Comparison of ENCODE assay signal across 32 cellular contexts in the genomic region with DNA sequence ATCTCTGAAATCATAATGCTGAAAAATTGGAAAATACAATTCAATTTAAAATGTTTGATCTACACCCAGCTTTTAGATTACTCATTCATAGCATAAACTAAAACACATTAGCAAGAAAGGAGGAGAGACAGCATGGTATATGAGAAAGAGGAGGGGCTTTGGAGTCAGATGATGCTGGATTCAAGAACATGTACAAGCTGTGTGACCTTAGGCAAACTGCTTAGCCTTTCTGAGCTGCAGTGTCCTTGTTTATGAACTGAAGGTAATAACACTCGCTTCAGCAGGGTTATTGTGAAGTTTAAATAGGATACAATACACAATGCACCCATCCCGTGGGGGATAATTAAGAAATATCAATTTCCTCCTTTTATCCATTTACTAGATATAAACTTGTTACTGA.
"Had no signal": no experiment of that assay in that cellular context is flagged by ENCODE, and none has a peak within 500 bp of the region (broad histone marks: within the 10 kb centered on the region; RNA-seq: fewer than 3 reads in every experiment).

No MANE protein-coding gene starts in this region.

- H3K4me3 Mint-ChIP-seq: activated B cell treated with CpG ODN at 0.5 μM for 24 hours; activated CD8-positive, alpha-beta T cell treated with anti-CD3 and anti-CD28 coated beads for 36 hours; activated naive CD8-positive, alpha-beta T cell; activated T-cell treated with anti-CD3 and anti-CD28 coated beads, Interleukin-2, amount 50 U/mL, for 4 hours; activated T-helper 17 cell treated with anti-CD3 and anti-CD28 coated beads, Interleukin-2, amount 50 U/mL, for 72 hours; central memory CD8-positive, alpha-beta T cell; effector memory CD8-positive, alpha-beta T cell had no signal

- H3K9me3 Mint-ChIP-seq: activated B cell treated with CpG ODN at 0.5 μM for 24 hours; activated T-helper 17 cell treated with anti-CD3 and anti-CD28 coated beads, Interleukin-2, amount 50 U/mL, for 72 hours; central memory CD8-positive, alpha-beta T cell; effector memory CD8-positive, alpha-beta T cell had no signal

- H3K27ac ChIP-seq: brain microvascular endothelial cell, coronary artery, esophagus muscularis mucosa, foreskin keratinocyte, gastrocnemius medialis, heart left ventricle, WERI-Rb-1 had no signal

- ATAC-seq: activated CD4-positive, CD25-positive, alpha-beta regulatory T cell treated with anti-CD3 and anti-CD28 coated beads, Interleukin-2, amount 50 U/mL, for 24 hours; activated CD8-positive, alpha-beta T cell treated with anti-CD3 and anti-CD28 coated beads for 36 hours; activated T-cell treated with anti-CD3 and anti-CD28 coated beads, Interleukin-2, amount 50 U/mL, for 4 hours; activated T-helper 17 cell treated with anti-CD3 and anti-CD28 coated beads, Interleukin-2, amount 50 U/mL, for 72 hours; effector memory CD8-positive, alpha-beta T cell; foreskin keratinocyte; gastrocnemius medialis had no signal

- H3K4me1 ChIP-seq: esophagus muscularis mucosa, foreskin keratinocyte, gastrocnemius medialis had no signal

- H3K36me3 ChIP-seq: brain microvascular endothelial cell, esophagus muscularis mucosa, gastrocnemius medialis, heart left ventricle, WERI-Rb-1 had no signal

- H3K27me3 ChIP-seq: brain microvascular endothelial cell, esophagus muscularis mucosa, gastrocnemius medialis, heart left ventricle had no signal

- H3K4me3 ChIP-seq: coronary artery, esophagus muscularis mucosa, gastrocnemius medialis, heart left ventricle had no signal

- H3K27ac Mint-ChIP-seq: activated B cell treated with CpG ODN at 0.5 μM for 24 hours; activated CD8-positive, alpha-beta T cell treated with anti-CD3 and anti-CD28 coated beads for 36 hours; activated naive CD8-positive, alpha-beta T cell; activated T-helper 17 cell treated with anti-CD3 and anti-CD28 coated beads, Interleukin-2, amount 50 U/mL, for 72 hours; effector memory CD8-positive, alpha-beta T cell had no signal

- H3K4me1 Mint-ChIP-seq: activated T-helper 17 cell treated with anti-CD3 and anti-CD28 coated beads, Interleukin-2, amount 50 U/mL, for 72 hours; central memory CD8-positive, alpha-beta T cell had no signal

- H3K9me3 ChIP-seq: esophagus muscularis mucosa, gastrocnemius medialis, heart left ventricle had no signal

- DNase-seq: activated B cell treated with CpG ODN at 0.5 μM for 24 hours; activated CD4-positive, alpha-beta T cell treated with anti-CD3 and anti-CD28 coated beads for 48 hours; activated CD4-positive, alpha-beta T cell treated with anti-CD3 and anti-CD28 coated beads, Interleukin-2, amount 50 U/mL, for 1 hour; activated CD4-positive, alpha-beta T cell treated with anti-CD3 and anti-CD28 coated beads, Interleukin-2, amount 50 U/mL, for 48 hours; activated CD8-positive, alpha-beta memory T cell treated with anti-CD3 and anti-CD28 coated beads for 24 hours; activated CD8-positive, alpha-beta T cell treated with anti-CD3 and anti-CD28 coated beads for 36 hours; activated effector memory CD4-positive, alpha-beta T cell treated with Interleukin-2 at 50 U/mL for 16 hours; activated gamma-delta T cell treated with Interleukin-2 at 50 U/mL for 16 hours; activated naive CD4-positive, alpha-beta T cell treated with anti-CD3 and anti-CD28 coated beads, Interleukin-2, amount 50 U/mL, for 16 hours; activated naive CD4-positive, alpha-beta T cell treated with Interleukin-2 at 50 U/mL for 16 hours; activated T-cell treated with anti-CD3 and anti-CD28 coated beads, Interleukin-2, amount 50 U/mL, for 4 hours; amniotic stem cell; anterior cingulate cortex; brain microvascular endothelial cell; dermis blood vessel endothelial cell; effector CD4-positive, alpha-beta T cell; effector memory CD8-positive, alpha-beta T cell; erythroblast; foreskin keratinocyte; gastrocnemius medialis; glutamatergic neuron; heart left ventricle; T-helper 2 cell; WERI-Rb-1 had no signal

- FAIRE-seq: astrocyte, bronchial epithelial cell had no signal
